16 cellular contexts compared by ENCODE assay signal in genomic region chr1:178932552-178932906, GRCh38.
DNase-seq lines count a peak whose midpoint lies in the region; ATAC-seq, FAIRE-seq and TF ChIP-seq lines count a peak whose summit lies in the region.
"Had no signal": no experiment of that assay in that cellular context is flagged by ENCODE, and none has a peak within 500 bp of the region (broad histone marks: within the 10 kb centered on the region; RNA-seq: fewer than 3 reads in every experiment).

No MANE protein-coding gene starts in this region.

- TF ChIP-seq POLR2A in gastroesophageal sphincter (IDR thresholded peaks at IDR 0.05) (no peak), ovary (IDR thresholded peaks at IDR 0.05) (peak; percentile 15), upper lobe of left lung (IDR thresholded peaks at IDR 0.05) (no peak), GM12892 (IDR thresholded peaks at IDR 0.05; ENCODE audit: low read depth, low read length) (no peak)

- no peak for FAIRE-seq in GM12892 (lab: Jason Lieb, UNC)

- H3K4me1 ChIP-seq in ascending aorta, result peaks cover 22 to 36% of the 10 kb centered on the region in 2 donors
- peaks cover 31 to 93% (median 45%) of the 10 kb centered on the region in 3 donors for H3K4me1 ChIP-seq in gastroesophageal sphincter
- H3K4me1 ChIP-seq in ovary (ENCODE audit: insufficient read depth), result peaks cover 34% of the 10 kb centered on the region
- H3K4me1 ChIP-seq in upper lobe of left lung, result peaks cover 0 to 18% (median 8%) of the 10 kb centered on the region in 4 donors
- H3K4me1 ChIP-seq: SJSA1 had no signal

- TF ChIP-seq CTCF in ascending aorta (IDR thresholded peaks at IDR 0.05) (no peak), gastroesophageal sphincter (IDR thresholded peaks at IDR 0.05) (no peak), ovary (IDR thresholded peaks at IDR 0.05) (no peak), upper lobe of left lung (IDR thresholded peaks at IDR 0.05) (no peak)

- no peak for TF ChIP-seq EP300 in gastroesophageal sphincter (IDR thresholded peaks at IDR 0.05)
- TF ChIP-seq EP300 in ovary (IDR thresholded peaks at IDR 0.05), result no peak
- TF ChIP-seq EP300 in upper lobe of left lung (IDR thresholded peaks at IDR 0.05), result no peak

- H3K4me1 Mint-ChIP-seq in immature natural killer cell, result no peaks in the 10 kb centered on the region
- H3K4me1 Mint-ChIP-seq: CD4-positive, alpha-beta memory T cell had no signal

- H3K27ac ChIP-seq in ascending aorta, result peak overlapping the region; percentile 72 to 84
- peak overlapping the region; percentile 80 to 93 (median 88) for H3K27ac ChIP-seq in gastroesophageal sphincter
- H3K27ac ChIP-seq in ovary, result peak overlapping the region in 1 of 2 donors; percentile 53
- peak overlapping the region; percentile 30 to 69 (median 68) for H3K27ac ChIP-seq in upper lobe of left lung
- H3K27ac ChIP-seq: epithelial cell of prostate, SJSA1 had no signal

- ATAC-seq in gastroesophageal sphincter (no peak), upper lobe of left lung (ENCODE audit: low FRiP score in 2 of 2) (peak in 1 of 2 donors; percentile 31)
- no peak for ATAC-seq in stimulated activated naive CD8-positive, alpha-beta T cell treated with anti-CD3 and anti-CD28 coated beads, Interleukin-15, Interleukin-2, amounts not matched to agents 100 U/mL and 50 U/mL, for 24 hours

- H3K4me3 ChIP-seq in ascending aorta (no peak overlapping the region), gastroesophageal sphincter (peak overlapping the region in 1 of 2 donors; percentile 17), ovary (no peak overlapping the region), upper lobe of left lung (no peak overlapping the region)
- H3K4me3 ChIP-seq: SJSA1 had no signal

- H3K27me3 Mint-ChIP-seq in immature natural killer cell (ENCODE audit: low read depth in 3 of 3), result peaks cover 0 to 4% (median 2%) of the 10 kb centered on the region in 3 donors
- H3K27me3 Mint-ChIP-seq: CD4-positive, alpha-beta memory T cell had no signal

- DNase-seq in ascending aorta (ENCODE audit: low spot score in 2 of 2) (no peak), ovary (no peak), upper lobe of left lung (no peak), immature natural killer cell (no peak), GM12892 (ENCODE audit: insufficient read length) (no peak)
- no peak for DNase-seq in stimulated activated naive CD8-positive, alpha-beta T cell treated with anti-CD3 and anti-CD28 coated beads, Interleukin-15, Interleukin-2, amounts not matched to agents 100 U/mL and 50 U/mL, for 24 hours
- DNase-seq: activated CD4-positive, alpha-beta T cell treated with anti-CD3 and anti-CD28 coated beads, Interleukin-2, amount 50 U/mL, for 4 hours; CD4-positive, alpha-beta memory T cell; NCI-H1436; NCI-H446 treated with DMSO at 0.1 percent for 48 hours; nephron progenitor cell; stimulated activated CD4-positive, alpha-beta T cell treated with anti-CD3 and anti-CD28 coated beads, Interleukin-4, amount 100 ng/mL, for 4 hours had no signal

- H3K36me3 ChIP-seq in ascending aorta (no peaks in the 10 kb centered on the region), gastroesophageal sphincter (no peaks in the 10 kb centered on the region), ovary (no peaks in the 10 kb centered on the region), upper lobe of left lung (no peaks in the 10 kb centered on the region)
- H3K36me3 ChIP-seq: SJSA1 had no signal

- H3K36me3 Mint-ChIP-seq in immature natural killer cell, result no peaks in the 10 kb centered on the region
- H3K36me3 Mint-ChIP-seq: CD4-positive, alpha-beta memory T cell had no signal

- H3K9me3 Mint-ChIP-seq in immature natural killer cell, result no peaks in the 10 kb centered on the region
- H3K9me3 Mint-ChIP-seq: activated T-helper 1 cell treated with anti-CD3 and anti-CD28 coated beads, Interleukin-12 subunit alpha, Interleukin-12 subunit beta, Interleukin-2, Interleukin-4 antibody, amounts not matched to agents 30 ng/mL and 10 ng/mL and 1 ng/mL, durations not matched to agents 14 hours and 24 hours and 36 hours; CD4-positive, alpha-beta memory T cell; nephron progenitor cell had no signal

- no peak overlapping the region for H3K4me3 Mint-ChIP-seq in immature natural killer cell
- H3K4me3 Mint-ChIP-seq: activated T-helper 1 cell treated with anti-CD3 and anti-CD28 coated beads, Interleukin-12 subunit alpha, Interleukin-12 subunit beta, Interleukin-2, Interleukin-4 antibody, amounts not matched to agents 30 ng/mL and 10 ng/mL and 1 ng/mL, durations not matched to agents 14 hours and 24 hours and 36 hours; CD4-positive, alpha-beta memory T cell; nephron progenitor cell had no signal

- H3K27me3 ChIP-seq in ascending aorta (no peaks in the 10 kb centered on the region), gastroesophageal sphincter (no peaks in the 10 kb centered on the region), ovary (no peaks in the 10 kb centered on the region), upper lobe of left lung (no peaks in the 10 kb centered on the region)
- H3K27me3 ChIP-seq: SJSA1 had no signal

- 5 to 31% methylated on average over 3 to 4 of the region's 4 CpGs for WGBS in gastroesophageal sphincter (ENCODE audit: low coverage in 1 of 2), 2 donors
- 40 to 56% (median 50%) methylated on average over 4 of the region's 4 CpGs for WGBS in ovary, 3 donors
- WGBS in upper lobe of left lung, 2 donors, result 76 to 79% methylated on average over 4 of the region's 4 CpGs

- intact Hi-C loops in ascending aorta (cut with DNase I) (loop anchor here (5.0 kb wide), 3 partner anchors 70 to 360 kb away; partner anchors contain the start of genes FAM20B and SOAT1), ovary (cut with DNase I) (loop anchor here in 3 of 4 donors (5.0 to 10.0 kb wide), 3 partner anchors 65 to 118 kb away; no protein-coding TSS in a partner anchor)

- H3K9me3 ChIP-seq in ascending aorta (no peaks in the 10 kb centered on the region), gastroesophageal sphincter (no peaks in the 10 kb centered on the region), ovary (peaks cover 0 to 3% of the 10 kb centered on the region in 2 donors), upper lobe of left lung (no peaks in the 10 kb centered on the region)
- H3K9me3 ChIP-seq: SJSA1 had no signal

- H3K27ac Mint-ChIP-seq in immature natural killer cell, result no peak overlapping the region
- H3K27ac Mint-ChIP-seq: activated T-helper 1 cell treated with anti-CD3 and anti-CD28 coated beads, Interleukin-12 subunit alpha, Interleukin-12 subunit beta, Interleukin-2, Interleukin-4 antibody, amounts not matched to agents 30 ng/mL and 10 ng/mL and 1 ng/mL, durations not matched to agents 14 hours and 24 hours and 36 hours; CD4-positive, alpha-beta memory T cell had no signal
